Comparison of ENCODE assay signal across 8 cellular contexts in the genomic region with DNA sequence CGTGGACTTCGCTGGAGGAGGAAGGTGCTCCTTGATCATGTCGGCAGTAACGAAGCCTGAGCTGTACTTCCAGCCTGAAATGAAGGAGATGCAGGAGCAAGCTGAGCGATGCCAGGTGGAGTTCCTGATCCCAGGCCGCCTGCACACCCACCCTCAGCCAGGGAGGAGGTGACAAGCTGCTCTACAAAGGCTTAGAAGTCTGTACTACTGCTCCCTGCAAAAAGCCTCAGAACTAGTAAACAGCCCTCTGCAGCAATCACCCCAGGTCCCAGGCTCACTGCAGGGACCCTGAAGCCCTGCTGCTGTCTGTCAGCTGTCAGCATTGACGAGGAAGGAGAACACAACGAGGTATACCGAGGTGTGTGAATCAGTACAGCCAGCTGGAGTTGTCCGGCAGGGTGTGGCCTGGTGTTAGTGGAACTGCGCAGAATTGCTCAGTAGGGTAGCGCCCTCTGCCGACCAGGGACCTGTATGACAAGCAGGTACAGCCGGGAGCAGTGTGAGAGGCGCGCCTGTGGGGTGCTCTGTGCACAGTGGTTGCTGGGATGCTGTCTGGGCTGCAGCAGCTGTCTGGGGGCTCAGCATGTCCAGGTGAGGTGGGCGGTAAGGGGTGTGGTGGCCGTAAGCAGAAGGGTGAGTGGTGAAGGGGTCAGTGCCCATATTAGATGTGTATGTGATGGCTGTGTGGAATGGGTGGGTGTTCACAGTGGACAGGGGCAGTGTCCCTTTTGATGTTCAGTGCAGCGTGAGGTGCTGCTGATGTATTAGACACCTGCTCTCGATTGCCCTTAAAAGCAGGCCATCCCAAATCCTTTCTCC. TPM values are rescaled to one million over a fixed set of nuclear protein-coding genes. Genes with fewer than 3 reads are reported as not detected.
DNase-seq lines count a peak whose midpoint lies in the region; ATAC-seq and TF ChIP-seq lines count a peak whose summit lies in the region.

No MANE protein-coding gene starts in this region.

- no peak overlapping the region for H3K4me3 Mint-ChIP-seq in activated T-cell treated with anti-CD3 and anti-CD28 coated beads, Interleukin-2, amount 50 U/mL, for 4 hours

- H3K4me3 ChIP-seq in fibroblast of pulmonary artery (replicated peaks; ENCODE audit: low read depth, low read length) (no peak overlapping the region), thyroid gland (replicated peaks in 1 of 3) (no peak overlapping the region)

- WGBS in thyroid gland, 2 donors, result 56 to 57% methylated on average over 19 to 20 of the region's 20 CpGs

- H3K9me3 ChIP-seq in thyroid gland, result no peaks in the 10 kb centered on the region

- no peaks in the 10 kb centered on the region for H3K27me3 ChIP-seq in thyroid gland

- H3K9me3 Mint-ChIP-seq in activated T-cell treated with anti-CD3 and anti-CD28 coated beads, Interleukin-2, amount 50 U/mL, for 4 hours, result no peaks in the 10 kb centered on the region

- H3K4me1 ChIP-seq in thyroid gland, result peaks cover 6% of the 10 kb centered on the region in 2 donors

- DNase-seq in DMS53 (lab: John Stamatoyannopoulos, UW), result peak; percentile 90
- DNase-seq in OCI-M1 (lab: John Stamatoyannopoulos, UW), result peak; percentile 81
- peak; percentile 47 for DNase-seq in activated T-cell treated with anti-CD3 and anti-CD28 coated beads, Interleukin-2, amount 50 U/mL, for 4 hours
- DNase-seq in fibroblast of pulmonary artery (ENCODE audit: low read depth), result peak; percentile 73
- DNase-seq in occipital lobe (lab: John Stamatoyannopoulos, UW), result peak; percentile 10
- DNase-seq in thyroid gland, result peak; percentile 84 to 87

- no peak for TF ChIP-seq POLR2A in thyroid gland (IDR thresholded peaks at IDR 0.05)

- H3K36me3 ChIP-seq in thyroid gland, result peaks cover 0 to 5% of the 10 kb centered on the region in 2 donors

- TF ChIP-seq CTCF in fibroblast of pulmonary artery (IDR thresholded peaks at IDR 0.05; ENCODE audit: low read length, missing control alignments), result peak; percentile 87
- TF ChIP-seq CTCF in thyroid gland (IDR thresholded peaks at IDR 0.05), result peak; percentile 68 to 94 (median 84)

- peak overlapping the region in 1 of 3 donors; percentile 61 for H3K27ac ChIP-seq in thyroid gland

- no peaks in the 10 kb centered on the region for H3K4me1 Mint-ChIP-seq in activated T-cell treated with anti-CD3 and anti-CD28 coated beads, Interleukin-2, amount 50 U/mL, for 4 hours (ENCODE audit: low read depth)

- peaks cover 3% of the 10 kb centered on the region for H3K36me3 Mint-ChIP-seq in activated T-cell treated with anti-CD3 and anti-CD28 coated beads, Interleukin-2, amount 50 U/mL, for 4 hours (ENCODE audit: insufficient read depth)

- ATAC-seq in GM19468 (IDR thresholded peaks at IDR 0.05; ENCODE audit: extremely low read depth, unreplicated experiment) (peak; percentile 92), HG03558 (IDR thresholded peaks at IDR 0.05; ENCODE audit: extremely low read depth, unreplicated experiment) (peak; percentile 95)
- ATAC-seq in activated T-cell treated with anti-CD3 and anti-CD28 coated beads, Interleukin-2, amount 50 U/mL, for 4 hours, result peak; percentile 88 to 98

- H3K27me3 Mint-ChIP-seq in activated T-cell treated with anti-CD3 and anti-CD28 coated beads, Interleukin-2, amount 50 U/mL, for 4 hours (ENCODE audit: low read depth), result no peaks in the 10 kb centered on the region

- intact Hi-C loops in thyroid gland (cut with DNase I), result loop anchor here (5.0 kb wide), 1 partner anchor 93 kb away; no protein-coding TSS in a partner anchor

RNA-seq across cellular contexts. Expression of a gene that starts 7.6 kb away (rescaled TPM):
- under 1 TPM; 0.63 to 0.71 (median 0.63) TPM for total RNA-seq in activated T-cell treated with anti-CD3 and anti-CD28 coated beads, Interleukin-2, amount 50 U/mL, for 4 hours
- total RNA-seq in occipital lobe, result 1.2 TPM
- 1 to 10 TPM; 7.2 to 9.3 (median 8.5) TPM for total RNA-seq in thyroid gland

RNA-seq across cellular contexts. Expression of a gene that starts 40.6 kb away (rescaled TPM):
- total RNA-seq in activated T-cell treated with anti-CD3 and anti-CD28 coated beads, Interleukin-2, amount 50 U/mL, for 4 hours, result not detected
- total RNA-seq in occipital lobe (not detected), thyroid gland (not detected)

Comparison
In these comparisons a context has a peak if more than half of its experiments do, and no peak if none do; other contexts are left out.
1. DNase-seq: peak in every context shown above with its lines; median percentile 90 in DMS53; 86 in thyroid gland; 81 in OCI-M1; 73 in fibroblast of pulmonary artery; 47 in activated T-cell treated with anti-CD3 and anti-CD28 coated beads, Interleukin-2, amount 50 U/mL, for 4 hours; 10 in occipital lobe.